Comparison of ENCODE assay signal across 12 cellular contexts in the genomic region with DNA sequence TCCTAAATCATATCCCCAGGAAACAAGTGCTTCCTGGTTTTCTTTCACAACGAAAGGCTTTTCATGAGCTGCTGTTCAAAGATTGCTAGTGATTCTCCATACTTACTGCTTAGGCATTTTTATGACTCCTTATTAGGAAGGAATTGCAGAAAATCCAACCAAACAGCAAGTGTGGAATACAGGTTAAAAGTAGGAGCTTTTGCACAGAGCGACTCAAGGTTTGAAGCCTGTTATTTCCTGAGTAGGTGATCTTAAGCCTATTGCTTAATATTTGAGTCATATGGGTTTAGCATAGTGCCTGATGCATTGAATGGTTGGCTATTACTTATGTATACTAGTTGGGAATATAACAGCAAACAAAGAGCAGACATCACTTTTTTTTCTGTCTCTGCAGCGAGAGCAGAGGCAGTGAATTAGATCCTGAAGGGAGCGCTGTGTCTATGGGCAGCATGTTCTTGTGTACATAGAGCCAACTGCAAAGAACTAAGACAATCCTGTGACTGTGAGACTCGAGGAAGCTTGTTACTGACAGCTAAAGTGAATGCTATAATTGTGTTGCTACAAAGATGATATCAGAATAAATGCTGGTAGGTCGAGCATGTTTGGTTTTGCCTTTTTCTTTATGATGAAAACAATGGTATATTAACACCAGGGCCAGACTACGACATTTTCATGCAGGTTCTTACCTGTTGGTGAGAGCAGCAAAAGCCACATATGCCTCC. TPM values are rescaled to one million over a fixed set of nuclear protein-coding genes. Genes with fewer than 3 reads are reported as not detected.
DNase-seq lines count a peak whose midpoint lies in the region; ATAC-seq and TF ChIP-seq lines count a peak whose summit lies in the region.
"Had no signal": no experiment of that assay in that cellular context is flagged by ENCODE, and none has a peak within 500 bp of the region (broad histone marks: within the 10 kb centered on the region; RNA-seq: fewer than 3 reads in every experiment).

No MANE protein-coding gene starts in this region.

- ATAC-seq in GM19463 (IDR thresholded peaks at IDR 0.05; ENCODE audit: unreplicated experiment): no peak
- no peak for ATAC-seq in GM19397 (IDR thresholded peaks at IDR 0.05; ENCODE audit: unreplicated experiment)

- H3K27ac Mint-ChIP-seq in chondrocyte (ENCODE audit: unreplicated experiment): peak overlapping the region; percentile 25

- no peak overlapping the region for H3K56ac ChIP-seq in mesendoderm (ENCODE audit: low read length)

- no CpG with 5 or more reads among the region's 7 CpGs for WGBS in mesendoderm (ENCODE audit: extremely low coverage, insufficient coverage, low lambda C conversion rate)

- TF ChIP-seq CTCF in chondrocyte (IDR thresholded peaks at IDR 0.05): no peak

- H2BK120ac ChIP-seq in mesendoderm (ENCODE audit: low read depth, low read length): no peak overlapping the region

- no peak overlapping the region for H3K27ac ChIP-seq in mesendoderm (ENCODE audit: low read depth, low read length)

- no peak overlapping the region for H3K23ac ChIP-seq in mesendoderm (ENCODE audit: low read length)

- peaks cover 53% of the 10 kb centered on the region for H3K4me1 Mint-ChIP-seq in chondrocyte (ENCODE audit: low read depth)

- no peak overlapping the region for H4K8ac ChIP-seq in mesendoderm (ENCODE audit: low read depth, low read length)

- no peaks in the 10 kb centered on the region for H3K36me3 ChIP-seq in mesendoderm (ENCODE audit: control insufficient read depth, insufficient read depth, low read length)

- H4K5ac ChIP-seq in mesendoderm (ENCODE audit: low read length): no peak overlapping the region

- H3K18ac ChIP-seq in mesendoderm (ENCODE audit: low read length): no peak overlapping the region

- no peak overlapping the region for H3K4me3 ChIP-seq in mesendoderm (ENCODE audit: low read length)

- H3K4ac ChIP-seq in mesendoderm (ENCODE audit: low read depth, low read length): no peak overlapping the region

- H3K4me2 ChIP-seq in mesendoderm (ENCODE audit: low read length): no peak overlapping the region

- no peaks in the 10 kb centered on the region for H3K79me1 ChIP-seq in mesendoderm (ENCODE audit: low read length)

- H3K4me3 Mint-ChIP-seq in chondrocyte (ENCODE audit: unreplicated experiment): no peak overlapping the region

- H3K27me3 ChIP-seq in mesendoderm (ENCODE audit: insufficient read depth, low read length, poor library complexity): no peaks in the 10 kb centered on the region

- H2BK15ac ChIP-seq in mesendoderm (replicated peaks; ENCODE audit: low read depth): peak overlapping the region; percentile 36

- no peaks in the 10 kb centered on the region for H3K9me3 Mint-ChIP-seq in chondrocyte (ENCODE audit: low read depth)

- H2BK5ac ChIP-seq in mesendoderm (ENCODE audit: low read length): no peak overlapping the region

- no peaks in the 10 kb centered on the region for H3K79me2 ChIP-seq in mesendoderm (ENCODE audit: control insufficient read depth, insufficient read depth, low read length)

- H2AK5ac ChIP-seq in mesendoderm (ENCODE audit: low read length): no peak overlapping the region

- H3K4me1 ChIP-seq in mesendoderm (ENCODE audit: control insufficient read depth, low read depth, low read length): no peaks in the 10 kb centered on the region

- peaks cover 17% of the 10 kb centered on the region for H3K36me3 Mint-ChIP-seq in chondrocyte (ENCODE audit: low read depth)

- no peaks in the 10 kb centered on the region for H3K27me3 Mint-ChIP-seq in chondrocyte (ENCODE audit: low read depth)

- H3K9ac ChIP-seq in mesendoderm (ENCODE audit: low read length): no peak overlapping the region

- DNase-seq in Ammon's horn (ENCODE audit: low spot score) (peak; percentile 41), M059J (ENCODE audit: low read depth) (peak; percentile 62), chondrocyte (ENCODE audit: low spot score) (no peak), mesendoderm (no peak), NCI-H446 (lab: John Stamatoyannopoulos, UW) (no peak), AG20443 (ENCODE audit: low spot score) (no peak)
- DNase-seq: activated CD4-positive, alpha-beta T cell treated with anti-CD3 and anti-CD28 coated beads, Interleukin-2, amount 50 U/mL, for 1 hour; effector CD4-positive, alpha-beta T cell; NCI-H1436; occipital lobe had no signal

RNA-seq across cellular contexts. Expression of a gene that starts 6.3 kb away (rescaled TPM):
- total RNA-seq in M059J (2014; rRNA removed; shearing (Covaris generic)): 188 and 207 TPM in 2 replicates
- 42.8 to 60.3 TPM (median 59.9 TPM) in 3 replicates for total RNA-seq in chondrocyte
- polyA plus RNA-seq in mesendoderm (2013, experiment 1 of 2): 0.22 TPM
- 0.25 TPM for polyA plus RNA-seq in mesendoderm (2013, experiment 2 of 2)

RNA-seq across cellular contexts. Expression of a gene that starts 37.7 kb away (rescaled TPM):
- total RNA-seq in M059J (2014; rRNA removed; shearing (Covaris generic)): 19.7 and 25.4 TPM in 2 replicates
- total RNA-seq in chondrocyte: 0.20 to 1.4 TPM in 2 of 3 replicates, not detected in the other
- 1.3 TPM for polyA plus RNA-seq in mesendoderm (2013, experiment 1 of 2)
- polyA plus RNA-seq in mesendoderm (2013, experiment 2 of 2): 1.3 TPM

Comparison
In these comparisons a context has a peak if more than half of its experiments do, and no peak if none do; other contexts are left out.
1. DNase-seq: peak in Ammon's horn (single experiment) and M059J (single experiment); none in chondrocyte (single experiment), mesendoderm (single experiment), NCI-H446 (0 of 2) and AG20443 (single experiment).